In the genomic region with DNA sequence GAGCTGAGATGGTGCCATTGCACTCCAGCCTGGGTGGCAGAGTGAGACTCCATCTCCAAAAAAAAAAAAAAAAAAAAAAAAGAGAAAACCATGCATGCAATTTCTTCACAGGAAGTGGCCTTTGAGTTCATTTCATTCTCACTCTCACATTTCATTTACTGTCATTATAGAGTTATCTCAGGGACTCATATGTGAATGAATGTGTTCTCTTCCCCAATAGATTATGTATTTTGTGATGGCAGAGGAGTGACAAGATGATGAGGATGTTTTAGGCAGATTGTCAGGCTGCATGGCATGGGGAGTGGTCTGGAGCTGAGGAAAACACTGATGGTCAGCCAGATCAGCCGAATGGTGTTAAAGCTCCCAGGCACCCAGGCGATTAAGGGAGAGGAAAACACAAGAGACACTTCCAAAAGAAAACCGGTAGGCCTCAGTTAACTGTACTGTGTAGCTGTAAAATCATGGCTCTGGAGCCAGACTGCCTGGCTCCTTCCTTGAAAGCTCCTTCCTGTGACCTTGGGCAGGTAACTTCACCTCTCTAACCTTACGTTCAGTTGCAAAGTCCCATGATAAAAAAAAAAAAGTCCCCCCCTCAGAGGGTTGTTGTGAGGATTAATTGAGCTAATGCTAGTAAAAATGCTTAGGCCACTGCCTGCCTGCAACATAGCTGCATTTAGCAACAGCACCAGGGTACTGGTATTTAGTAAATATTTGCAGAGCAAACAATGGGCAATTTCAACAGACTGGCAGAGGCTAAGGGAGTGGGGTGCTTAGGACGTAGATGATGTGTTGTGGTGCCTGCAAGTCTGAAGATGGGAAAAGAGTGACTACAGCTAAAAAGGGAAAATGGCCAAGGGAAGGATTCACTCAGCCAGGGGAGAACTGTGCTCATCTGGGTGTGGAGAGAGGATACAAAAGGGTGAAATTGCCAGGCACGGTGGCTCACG, we compare ENCODE assay signal across 1 cellular context.
TF ChIP-seq lines count a peak whose summit lies in the region.

No MANE protein-coding gene starts in this region.

TF ChIP-seq in A549, 52 proteins besides CTCF, POLR2A, EP300 and RAD21 (continued from another document):
- TF ChIP-seq, protein P1, sequence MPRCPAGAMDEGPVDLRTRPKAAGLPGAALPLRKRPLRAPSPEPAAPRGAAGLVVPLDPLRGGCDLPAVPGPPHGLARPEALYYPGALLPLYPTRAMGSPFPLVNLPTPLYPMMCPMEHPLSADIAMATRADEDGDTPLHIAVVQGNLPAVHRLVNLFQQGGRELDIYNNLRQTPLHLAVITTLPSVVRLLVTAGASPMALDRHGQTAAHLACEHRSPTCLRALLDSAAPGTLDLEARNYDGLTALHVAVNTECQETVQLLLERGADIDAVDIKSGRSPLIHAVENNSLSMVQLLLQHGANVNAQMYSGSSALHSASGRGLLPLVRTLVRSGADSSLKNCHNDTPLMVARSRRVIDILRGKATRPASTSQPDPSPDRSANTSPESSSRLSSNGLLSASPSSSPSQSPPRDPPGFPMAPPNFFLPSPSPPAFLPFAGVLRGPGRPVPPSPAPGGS (IDR thresholded peaks at IDR 0.05) = no peak
- peak; percentile 8 for TF ChIP-seq ZFP36 (IDR thresholded peaks at IDR 0.05; ENCODE audit: borderline replicate concordance, partially characterized antibody)
- no peak for TF ChIP-seq FOSL2 (IDR thresholded peaks at IDR 0.05)
- TF ChIP-seq FOSL2 (CRISPR knock-in tag; IDR thresholded peaks at IDR 0.05) = peak; percentile 28; the same call in 1 of the 2 replicates
- TF ChIP-seq KDM5A (IDR thresholded peaks at IDR 0.05) = no peak
- no peak for TF ChIP-seq CBX2 (IDR thresholded peaks at IDR 0.05; ENCODE audit: borderline replicate concordance, low read depth)
- TF ChIP-seq JUN (IDR thresholded peaks at IDR 0.05) = peak in 1 of 2 experiments; percentile 57; a peak in 1 of 5 replicates
- TF ChIP-seq EHF (CRISPR knock-in tag; IDR thresholded peaks at IDR 0.05) = no peak
- no peak for TF ChIP-seq RARB (CRISPR knock-in tag; IDR thresholded peaks at IDR 0.05)
- no peak for TF ChIP-seq POLR2AphosphoS2 (conservative IDR thresholded peaks at IDR 0.05; ENCODE audit: low read length)
- no peak for TF ChIP-seq HEYL (CRISPR knock-in tag; IDR thresholded peaks at IDR 0.05)
- TF ChIP-seq PHF8 (IDR thresholded peaks at IDR 0.05; ENCODE audit: borderline replicate concordance, low read depth) = no peak
- TF ChIP-seq TFCP2L1 (CRISPR knock-in tag; IDR thresholded peaks at IDR 0.05) = no peak
- no peak for TF ChIP-seq BHLHE40 (IDR thresholded peaks at IDR 0.05; ENCODE audit: low read depth, low read length)
- TF ChIP-seq MYC (IDR thresholded peaks at IDR 0.05; ENCODE audit: borderline replicate concordance, low read length) = no peak
- no peak for TF ChIP-seq RCOR1 (IDR thresholded peaks at IDR 0.05; ENCODE audit: low read depth, low read length)
- TF ChIP-seq GATA3 (IDR thresholded peaks at IDR 0.05; ENCODE audit: borderline replicate concordance) = peak; percentile 54; the same call in 1 of the 2 replicates
- no peak for TF ChIP-seq RNF2 (IDR thresholded peaks at IDR 0.05; ENCODE audit: borderline replicate concordance, low read depth)
- no peak for TF ChIP-seq ESRRA (IDR thresholded peaks at IDR 0.05; ENCODE audit: borderline replicate concordance, low read length)
- TF ChIP-seq MAFK (IDR thresholded peaks at IDR 0.05; ENCODE audit: partially characterized antibody) = no peak
- TF ChIP-seq MAZ (IDR thresholded peaks at IDR 0.05; ENCODE audit: borderline replicate concordance, low read depth, low read length) = no peak
TF ChIP-seq in A549: peak in this region for 8.
